In the genomic region with DNA sequence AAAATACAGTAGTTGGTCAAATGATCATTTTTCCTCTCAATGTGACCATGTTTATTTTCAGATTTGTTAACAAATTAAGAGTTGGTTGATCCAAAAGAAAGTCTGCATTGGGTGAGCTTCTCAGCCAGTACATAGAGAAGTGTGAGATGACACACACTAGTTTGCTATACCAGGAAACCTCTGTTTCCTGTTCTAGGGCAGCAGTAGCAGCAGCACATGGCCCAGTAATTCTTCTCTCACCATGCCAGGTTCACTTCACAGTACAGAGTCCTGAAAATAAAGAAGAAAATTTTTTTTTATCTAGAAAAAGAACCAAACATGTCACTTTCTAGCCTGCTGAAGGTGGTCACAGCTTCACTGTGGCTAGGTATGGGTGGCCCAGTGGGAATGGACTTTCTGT, we compare ENCODE assay signal across 9 cellular contexts.
DNase-seq lines count a peak whose midpoint lies in the region; ATAC-seq and TF ChIP-seq lines count a peak whose summit lies in the region.
"Had no signal": no experiment of that assay in that cellular context is flagged by ENCODE, and none has a peak within 500 bp of the region (broad histone marks: within the 10 kb centered on the region; RNA-seq: fewer than 3 reads in every experiment).

No MANE protein-coding gene starts in this region.

- no peaks in the 10 kb centered on the region for H3K9me3 Mint-ChIP-seq in memory B cell
- H3K9me3 Mint-ChIP-seq in nephron progenitor cell = no peaks in the 10 kb centered on the region

- TF ChIP-seq CTCF in nephron progenitor cell (IDR thresholded peaks at IDR 0.05) = no peak

- peak; percentile 11 to 20 for DNase-seq in activated CD4-positive, alpha-beta T cell treated with anti-CD3 and anti-CD28 coated beads, Interleukin-2, amount 50 U/mL, for 4 hours
- DNase-seq in memory B cell (ENCODE audit: low spot score in 2 of 2) (peak in 1 of 2 donors; percentile 46), DMS79 (lab: John Stamatoyannopoulos, UW) (no peak), epidermal melanocyte (ENCODE audit: insufficient read length, low spot score) (no peak), nephron progenitor cell (no peak), NCI-H187 (lab: John Stamatoyannopoulos, UW) (no peak)
- DNase-seq: glutamatergic neuron had no signal

- H3K36me3 Mint-ChIP-seq in memory B cell (no peaks in the 10 kb centered on the region), nephron progenitor cell (ENCODE audit: low read depth) (no peaks in the 10 kb centered on the region)

- H3K4me3 Mint-ChIP-seq in memory B cell (peak overlapping the region; percentile 70), nephron progenitor cell (no peak overlapping the region)

- H3K27ac Mint-ChIP-seq in memory B cell (peak overlapping the region; percentile 66), nephron progenitor cell (no peak overlapping the region)

- peaks cover 27% of the 10 kb centered on the region for H3K4me1 Mint-ChIP-seq in memory B cell
- H3K4me1 Mint-ChIP-seq in nephron progenitor cell = no peaks in the 10 kb centered on the region

- ATAC-seq in GM19351 (IDR thresholded peaks at IDR 0.05; ENCODE audit: unreplicated experiment) (peak; percentile 70), HG02981 (IDR thresholded peaks at IDR 0.05; ENCODE audit: unreplicated experiment) (peak; percentile 76), memory B cell (ENCODE audit: low read depth) (peak; percentile 88)

- H3K27me3 Mint-ChIP-seq in memory B cell (no peaks in the 10 kb centered on the region), nephron progenitor cell (ENCODE audit: low read depth, poor library complexity) (peaks cover 23% of the 10 kb centered on the region)

Comparison
In these comparisons a context has a peak if more than half of its experiments do, and no peak if none do; other contexts are left out.
1. DNase-seq: peak in activated CD4-positive, alpha-beta T cell treated with anti-CD3 and anti-CD28 coated beads, Interleukin-2, amount 50 U/mL, for 4 hours (2 of 2); none in DMS79 (single experiment), epidermal melanocyte (single experiment), nephron progenitor cell (single experiment) and NCI-H187 (0 of 2).
2. Peak in every context shown above with its lines, with median percentiles within 50 percentile points of each other: ATAC-seq.